Comparison of ENCODE assay signal across 15 cellular contexts in genomic region chr16:70392606-70393005, GRCh38.
"Had no signal": no experiment of that assay in that cellular context is flagged by ENCODE, and none has a peak within 500 bp of the region (broad histone marks: within the 10 kb centered on the region; RNA-seq: fewer than 3 reads in every experiment).

No MANE protein-coding gene starts in this region.

- H3K27ac ChIP-seq: colonic mucosa, parathyroid adenoma, tibial artery had no signal

- H3K9me3 ChIP-seq: colonic mucosa, esophagus squamous epithelium, tibial artery had no signal

- H3K27me3 ChIP-seq: colonic mucosa, esophagus squamous epithelium, tibial artery had no signal

- H3K36me3 ChIP-seq: colonic mucosa had no signal

- DNase-seq: activated CD4-positive, alpha-beta T cell treated with anti-CD3 and anti-CD28 coated beads for 48 hours; activated CD8-positive, alpha-beta T cell treated with anti-CD3 and anti-CD28 coated beads for 36 hours; activated gamma-delta T cell; activated T-cell treated with anti-CD3 and anti-CD28 coated beads, Interleukin-2, amount 50 U/mL, for 48 hours; colonic mucosa; esophagus squamous epithelium; foreskin melanocyte; left colon; retina; T-helper 17 cell had no signal

- H3K4me3 ChIP-seq: colonic mucosa, esophagus squamous epithelium, lung, tibial artery had no signal

- H3K4me1 Mint-ChIP-seq: stimulated activated memory B cell treated with anti-CD40 and anti-IgM and Interleukin-4, amounts not matched to agents 10 μg/mL and 1 μg/mL and 100 μg/mL, for 72 hours had no signal

- H3K9me3 Mint-ChIP-seq: activated CD8-positive, alpha-beta T cell treated with anti-CD3 and anti-CD28 coated beads for 36 hours; activated naive CD4-positive, alpha-beta T cell treated with anti-CD3 and anti-CD28 coated beads, Interleukin-2, amount 50 U/mL, for 72 hours; stimulated activated memory B cell treated with anti-CD40 and anti-IgM and Interleukin-4, amounts not matched to agents 10 μg/mL and 1 μg/mL and 100 μg/mL, for 72 hours had no signal

- H3K27me3 Mint-ChIP-seq: activated CD8-positive, alpha-beta T cell treated with anti-CD3 and anti-CD28 coated beads for 36 hours; stimulated activated memory B cell treated with anti-CD40 and anti-IgM and Interleukin-4, amounts not matched to agents 10 μg/mL and 1 μg/mL and 100 μg/mL, for 72 hours; T-helper 17 cell had no signal

- H3K4me3 Mint-ChIP-seq: activated CD8-positive, alpha-beta T cell treated with anti-CD3 and anti-CD28 coated beads for 36 hours; stimulated activated memory B cell treated with anti-CD40 and anti-IgM and Interleukin-4, amounts not matched to agents 10 μg/mL and 1 μg/mL and 100 μg/mL, for 72 hours; T-helper 17 cell had no signal

- H3K27ac Mint-ChIP-seq: activated CD8-positive, alpha-beta T cell treated with anti-CD3 and anti-CD28 coated beads for 36 hours; stimulated activated memory B cell treated with anti-CD40 and anti-IgM and Interleukin-4, amounts not matched to agents 10 μg/mL and 1 μg/mL and 100 μg/mL, for 72 hours had no signal

- ATAC-seq: activated CD8-positive, alpha-beta T cell treated with anti-CD3 and anti-CD28 coated beads for 36 hours; activated naive CD4-positive, alpha-beta T cell treated with anti-CD3 and anti-CD28 coated beads, Interleukin-2, amount 50 U/mL, for 72 hours; left colon; stimulated activated memory B cell treated with anti-CD40 and anti-IgM and Interleukin-4, amounts not matched to agents 10 μg/mL and 1 μg/mL and 100 μg/mL, for 72 hours; T-helper 17 cell had no signal
